ENCODE assay signal across 28 cellular contexts in genomic region chr11:65882191-65883057, GRCh38. TPM values are rescaled to one million over a fixed set of nuclear protein-coding genes. Genes with fewer than 3 reads are reported as not detected.
DNase-seq lines count a peak whose midpoint lies in the region; ATAC-seq and TF ChIP-seq lines count a peak whose summit lies in the region.
"Had no signal": no experiment of that assay in that cellular context is flagged by ENCODE, and none has a peak within 500 bp of the region (broad histone marks: within the 10 kb centered on the region; RNA-seq: fewer than 3 reads in every experiment).

No MANE protein-coding gene starts in this region.

- TF ChIP-seq CTCF in ovary (IDR thresholded peaks at IDR 0.05) (no peak), GM10266 (IDR thresholded peaks at IDR 0.05; ENCODE audit: control insufficient read depth, insufficient read depth, low read depth, missing control alignments) (no peak)

- intact Hi-C loops in ovary (cut with DNase I), result loop anchor here (5.0 to 10.0 kb wide), 4 partner anchors 82 to 1232 kb away; partner anchors contain the start of genes KDM2A (in 1 of the 4) and SART1 (in 1 of the 4)

- ATAC-seq in activated CD8-positive, alpha-beta memory T cell treated with anti-CD3 and anti-CD28 coated beads, Interleukin-2, amount 10 ng/mL, durations not matched to agents 7 days and 5 days, result no peak
- ATAC-seq in effector memory CD8-positive, alpha-beta T cell (replicated peaks), result no peak
- no peak for ATAC-seq in GM21367 (IDR thresholded peaks at IDR 0.05; ENCODE audit: unreplicated experiment)
- ATAC-seq: psoas muscle; stimulated activated naive B cell treated with anti-CD40 and anti-IgM and Interleukin-4, amounts not matched to agents 10 μg/mL and 1 μg/mL and 100 μg/mL, for 72 hours had no signal

- CTCF ChIA-PET in activated CD8-positive, alpha-beta memory T cell treated with anti-CD3 and anti-CD28 coated beads, Interleukin-2, amount 10 ng/mL, durations not matched to agents 7 days and 5 days (lab: Charles Lee), result interaction anchor here (1.2 to 27.4 kb wide), 6 partner anchors 8 to 170 kb away, joined by 4 to 710 read pairs (median 209); partner anchors contain the start of genes CCDC85B, CFL1, CTSW and EFEMP2

- H3K27ac Mint-ChIP-seq in activated CD8-positive, alpha-beta memory T cell treated with anti-CD3 and anti-CD28 coated beads, Interleukin-2, amount 10 ng/mL, durations not matched to agents 7 days and 5 days, result peak overlapping the region; percentile 86
- peak overlapping the region; percentile 31 to 92 for H3K27ac Mint-ChIP-seq in effector memory CD8-positive, alpha-beta T cell
- H3K27ac Mint-ChIP-seq: dendritic cell treated with granulocyte-macrophage colony-stimulating factor and Interleukin-4, amounts not matched to agents 40 ng/mL and 50 ng/mL, for 4 days; stimulated activated naive B cell treated with anti-CD40 and anti-IgM and Interleukin-4, amounts not matched to agents 10 μg/mL and 1 μg/mL and 100 μg/mL, for 72 hours had no signal

- H3K4me1 ChIP-seq in BLaER1 treated with 17β-estradiol and CSF1 and Interleukin-3, amounts not matched to agents 10 nM and 100 nM, result peaks cover 59 to 84% (median 78%) of the 10 kb centered on the region in 10 experiments
- no peaks in the 10 kb centered on the region for H3K4me1 ChIP-seq in ovary (ENCODE audit: insufficient read depth)

- H3K4me2 ChIP-seq in BLaER1 treated with 17β-estradiol and CSF1 and Interleukin-3, amounts not matched to agents 10 nM and 100 nM, result peak overlapping the region; percentile 68 to 94 (median 88); a peak in 19 of 22 replicates

- no peaks in the 10 kb centered on the region for H3K27me3 ChIP-seq in BLaER1 treated with 17β-estradiol and CSF1 and Interleukin-3, amounts not matched to agents 10 nM and 100 nM
- H3K27me3 ChIP-seq in ovary, result no peaks in the 10 kb centered on the region

- H3K4me3 ChIP-seq in BLaER1 treated with 17β-estradiol and CSF1 and Interleukin-3, amounts not matched to agents 10 nM and 100 nM, result no peak overlapping the region
- H3K4me3 ChIP-seq in ovary, result no peak overlapping the region
- H3K4me3 ChIP-seq: psoas muscle, thoracic aorta had no signal

- DNase-seq in activated CD8-positive, alpha-beta memory T cell treated with anti-CD3 and anti-CD28 coated beads, Interleukin-2, amount 10 ng/mL, durations not matched to agents 7 days and 5 days, result peak; percentile 41
- no peak for DNase-seq in activated CD8-positive, alpha-beta memory T cell treated with anti-CD3 and anti-CD28 coated beads for 24 hours
- no peak for DNase-seq in effector memory CD8-positive, alpha-beta T cell
- DNase-seq in ovary (peak in 3 of 5 donors; percentile 19 to 25 (median 20)), GM10266 (ENCODE audit: extremely low spot score) (no peak)
- no peak for DNase-seq in activated effector memory CD4-positive, alpha-beta T cell treated with anti-CD3 and anti-CD28 coated beads, Interleukin-2, amount 50 U/mL, for 16 hours
- DNase-seq: 8988T; activated CD4-positive, alpha-beta T cell treated with anti-CD3 and anti-CD28 coated beads, Interleukin-2, amount 50 U/mL, for 4 hours; activated gamma-delta T cell treated with Interleukin-2 at 50 U/mL for 16 hours; AML-193; amygdala; GDM1; KG1; NCI-H1436; NCI-H2107; NCI-H446 treated with DMSO at 0.1 percent for 48 hours; psoas muscle; small intestine; stimulated activated naive B cell treated with anti-CD40 and anti-IgM and Interleukin-4, amounts not matched to agents 10 μg/mL and 1 μg/mL and 100 μg/mL, for 72 hours; T1000 had no signal

- no peak for TF ChIP-seq EP300 in ovary (IDR thresholded peaks at IDR 0.05)

- WGBS in ovary, 3 donors, result 85 to 89% (median 86%) methylated on average over 30 of the region's 30 CpGs

- no peaks in the 10 kb centered on the region for H3K9me3 ChIP-seq in BLaER1 treated with 17β-estradiol and CSF1 and Interleukin-3, amounts not matched to agents 10 nM and 100 nM (replicated peaks in 1 of 11)
- no peaks in the 10 kb centered on the region for H3K9me3 ChIP-seq in ovary
- H3K9me3 ChIP-seq: psoas muscle, thoracic aorta had no signal

- H3K4me1 Mint-ChIP-seq in activated CD8-positive, alpha-beta memory T cell treated with anti-CD3 and anti-CD28 coated beads, Interleukin-2, amount 10 ng/mL, durations not matched to agents 7 days and 5 days, result peaks cover 82% of the 10 kb centered on the region
- H3K4me1 Mint-ChIP-seq in effector memory CD8-positive, alpha-beta T cell (ENCODE audit: low read depth in 2 of 2), result peaks cover 60 to 61% of the 10 kb centered on the region in 2 donors

- H3K27ac ChIP-seq in BLaER1 treated with 17β-estradiol and CSF1 and Interleukin-3, amounts not matched to agents 10 nM and 100 nM, result peak overlapping the region in 1 of 11 experiments; percentile 51; a peak in 2 of 22 replicates
- H3K27ac ChIP-seq in ovary, result no peak overlapping the region
- H3K27ac ChIP-seq: psoas muscle, thoracic aorta had no signal

- H3K9ac ChIP-seq in BLaER1 treated with 17β-estradiol and CSF1 and Interleukin-3, amounts not matched to agents 10 nM and 100 nM, result peak overlapping the region in 6 of 11 experiments; percentile 10 to 57 (median 50); a peak in 2 of 22 replicates

- H3K36me3 ChIP-seq in BLaER1 treated with 17β-estradiol and CSF1 and Interleukin-3, amounts not matched to agents 10 nM and 100 nM, result peaks cover 45 to 60% (median 50%) of the 10 kb centered on the region in 11 experiments
- no peaks in the 10 kb centered on the region for H3K36me3 ChIP-seq in ovary

- no peak for TF ChIP-seq POLR2A in ovary (IDR thresholded peaks at IDR 0.05)

- H4K20me1 ChIP-seq in BLaER1 treated with 17β-estradiol and CSF1 and Interleukin-3, amounts not matched to agents 10 nM and 100 nM, result peaks cover 0 to 57% (median 28%) of the 10 kb centered on the region in 11 experiments; a peak in 15 of 22 replicates

- peaks cover 14% of the 10 kb centered on the region for H3K36me3 Mint-ChIP-seq in activated CD8-positive, alpha-beta memory T cell treated with anti-CD3 and anti-CD28 coated beads, Interleukin-2, amount 10 ng/mL, durations not matched to agents 7 days and 5 days
- peaks cover 30% of the 10 kb centered on the region for H3K36me3 Mint-ChIP-seq in effector memory CD8-positive, alpha-beta T cell (ENCODE audit: insufficient read depth)

- H3K9me3 Mint-ChIP-seq in activated CD8-positive, alpha-beta memory T cell treated with anti-CD3 and anti-CD28 coated beads, Interleukin-2, amount 10 ng/mL, durations not matched to agents 7 days and 5 days (ENCODE audit: low read depth), result no peaks in the 10 kb centered on the region
- H3K9me3 Mint-ChIP-seq in effector memory CD8-positive, alpha-beta T cell, result no peaks in the 10 kb centered on the region
- H3K9me3 Mint-ChIP-seq: dendritic cell treated with granulocyte-macrophage colony-stimulating factor and Interleukin-4, amounts not matched to agents 40 ng/mL and 50 ng/mL, for 4 days; stimulated activated naive B cell treated with anti-CD40 and anti-IgM and Interleukin-4, amounts not matched to agents 10 μg/mL and 1 μg/mL and 100 μg/mL, for 72 hours had no signal

- peak overlapping the region; percentile 19 for H3K4me3 Mint-ChIP-seq in activated CD8-positive, alpha-beta memory T cell treated with anti-CD3 and anti-CD28 coated beads, Interleukin-2, amount 10 ng/mL, durations not matched to agents 7 days and 5 days
- peak overlapping the region; percentile 53 to 88 for H3K4me3 Mint-ChIP-seq in effector memory CD8-positive, alpha-beta T cell
- H3K4me3 Mint-ChIP-seq: dendritic cell treated with granulocyte-macrophage colony-stimulating factor and Interleukin-4, amounts not matched to agents 40 ng/mL and 50 ng/mL, for 4 days; stimulated activated naive B cell treated with anti-CD40 and anti-IgM and Interleukin-4, amounts not matched to agents 10 μg/mL and 1 μg/mL and 100 μg/mL, for 72 hours had no signal

- H3K27me3 Mint-ChIP-seq in activated CD8-positive, alpha-beta memory T cell treated with anti-CD3 and anti-CD28 coated beads, Interleukin-2, amount 10 ng/mL, durations not matched to agents 7 days and 5 days, result no peaks in the 10 kb centered on the region
- H3K27me3 Mint-ChIP-seq in effector memory CD8-positive, alpha-beta T cell, result no peaks in the 10 kb centered on the region
- H3K27me3 Mint-ChIP-seq: stimulated activated naive B cell treated with anti-CD40 and anti-IgM and Interleukin-4, amounts not matched to agents 10 μg/mL and 1 μg/mL and 100 μg/mL, for 72 hours had no signal

RNA-seq across cellular contexts. Expression of gene CTSW, which starts 2.8 kb away (rescaled TPM):
- total RNA-seq in activated CD8-positive, alpha-beta memory T cell treated with anti-CD3 and anti-CD28 coated beads, Interleukin-2, amount 10 ng/mL, durations not matched to agents 7 days and 5 days, result 100 to 1,000 TPM; 268 to 339 TPM
- 1 to 10 TPM in 2 of 7 donors, under 1 TPM in 5; 0.30 to 1.3 (median 0.81) TPM for total RNA-seq in ovary
- under 1 TPM; 0.75 to 0.91 TPM for polyA plus RNA-seq in ovary
- total RNA-seq: fibroblast of lung, H1, HT-29, OCI-LY7 had no signal
- polyA plus RNA-seq: fibroblast of lung, H1 had no signal

RNA-seq across cellular contexts. Expression of gene FIBP, which starts 5.8 kb away (rescaled TPM):
- total RNA-seq in activated CD8-positive, alpha-beta memory T cell treated with anti-CD3 and anti-CD28 coated beads, Interleukin-2, amount 10 ng/mL, durations not matched to agents 7 days and 5 days, result 100 to 1,000 TPM; 100 to 122 TPM
- total RNA-seq in ovary, result 10 to 100 TPM; 32.5 to 71.7 (median 44.2) TPM
- 10 to 100 TPM; 40.1 to 74.2 TPM for polyA plus RNA-seq in ovary

RNA-seq across cellular contexts. Expression of gene CCDC85B, which starts 8.0 kb away (rescaled TPM):
- total RNA-seq in activated CD8-positive, alpha-beta memory T cell treated with anti-CD3 and anti-CD28 coated beads, Interleukin-2, amount 10 ng/mL, durations not matched to agents 7 days and 5 days, result 10 to 100 TPM; 82.3 to 94.1 TPM
- 10 to 100 TPM; 31.5 to 85.0 (median 58.1) TPM for total RNA-seq in ovary
- 10 to 100 TPM in 1 of 2 donors, not detected in 1; 41.5 TPM for polyA plus RNA-seq in ovary

RNA-seq across cellular contexts. Expression of gene EFEMP2, which starts 9.8 kb away (rescaled TPM):
- total RNA-seq in activated CD8-positive, alpha-beta memory T cell treated with anti-CD3 and anti-CD28 coated beads, Interleukin-2, amount 10 ng/mL, durations not matched to agents 7 days and 5 days, result 10 to 100 TPM in 1 of 2 experiments, 1 to 10 TPM in 1; 7.1 to 13.4 TPM
- 100 to 1,000 TPM in 5 of 7 donors, 10 to 100 TPM in 2; 48.2 to 172 (median 144) TPM for total RNA-seq in ovary
- 100 to 1,000 TPM in 1 of 2 donors, 10 to 100 TPM in 1; 46.6 to 109 TPM for polyA plus RNA-seq in ovary

RNA-seq across cellular contexts. Expression of gene FOSL1, which starts 17.8 kb away (rescaled TPM):
- total RNA-seq in activated CD8-positive, alpha-beta memory T cell treated with anti-CD3 and anti-CD28 coated beads, Interleukin-2, amount 10 ng/mL, durations not matched to agents 7 days and 5 days, result 1 to 10 TPM; 2.7 to 6.0 TPM
- total RNA-seq in ovary, result 1 to 10 TPM in 4 of 7 donors, under 1 TPM in 3; 0.61 to 9.4 (median 1.1) TPM
- polyA plus RNA-seq in ovary, result 1 to 10 TPM in 1 of 2 donors, under 1 TPM in 1; 0.94 to 1.0 TPM

Comparison
In these comparisons a context has a peak if more than half of its experiments do, and no peak if none do; other contexts are left out.
1. DNase-seq: peak in activated CD8-positive, alpha-beta memory T cell treated with anti-CD3 and anti-CD28 coated beads, Interleukin-2, amount 10 ng/mL, durations not matched to agents 7 days and 5 days (single experiment) and ovary (3 of 5); none in activated CD8-positive, alpha-beta memory T cell treated with anti-CD3 and anti-CD28 coated beads for 24 hours (single experiment), effector memory CD8-positive, alpha-beta T cell (0 of 3), activated effector memory CD4-positive, alpha-beta T cell treated with anti-CD3 and anti-CD28 coated beads, Interleukin-2, amount 50 U/mL, for 16 hours (single experiment) and GM10266 (single experiment).
2. RNA of gene CTSW, which starts 2.8 kb away (total RNA-seq): 268 to 339 TPM in activated CD8-positive, alpha-beta memory T cell treated with anti-CD3 and anti-CD28 coated beads, Interleukin-2, amount 10 ng/mL, durations not matched to agents 7 days and 5 days; 0.30 to 1.3 TPM in ovary; every median in the first group is over 100 times any median in the second.